Comparison of ENCODE assay signal across 9 cellular contexts in the genomic region with DNA sequence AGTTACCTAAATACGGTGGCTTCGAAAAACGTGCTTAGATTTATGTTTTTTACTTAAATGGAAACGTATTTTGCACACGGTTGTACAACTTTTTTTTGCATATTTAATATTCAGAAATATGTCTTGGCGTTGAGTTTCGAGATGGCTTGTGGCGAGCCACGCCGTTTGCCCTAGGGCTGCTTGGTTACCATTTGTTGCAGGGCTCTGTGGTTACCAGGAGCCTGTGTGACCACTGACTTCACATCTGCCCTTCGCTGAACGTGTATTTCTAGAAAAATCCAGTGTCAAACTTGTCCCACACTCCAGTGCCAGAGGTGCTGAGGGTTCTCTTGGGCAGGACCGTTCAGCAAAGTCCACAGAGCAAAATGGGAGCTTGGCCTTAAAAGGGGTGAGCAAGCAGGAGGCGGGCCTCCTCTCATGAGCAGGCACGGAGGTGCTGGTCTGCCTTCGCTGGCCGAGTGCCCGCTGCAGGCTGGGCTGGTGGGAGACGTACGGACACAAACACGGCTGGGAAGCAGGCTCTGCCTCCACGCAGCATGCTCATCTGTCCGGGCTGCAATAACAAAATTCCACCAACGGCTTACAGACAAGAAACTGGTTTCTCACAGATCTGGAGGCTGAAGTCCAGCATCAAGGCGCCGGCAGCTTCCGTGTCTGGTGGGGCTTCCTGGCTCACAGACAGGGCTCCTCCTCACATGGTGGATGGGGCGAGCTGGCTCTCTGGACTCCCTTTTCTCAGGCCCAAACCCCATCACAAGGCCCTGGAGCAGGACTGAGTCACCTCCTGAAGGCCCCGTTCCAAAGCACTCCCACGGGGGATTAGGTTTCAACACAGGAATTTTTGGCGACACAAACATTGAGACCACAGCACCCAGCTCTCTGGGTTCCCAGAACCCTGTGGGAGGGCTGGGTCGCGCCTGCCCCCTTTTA. TPM values are rescaled to one million over a fixed set of nuclear protein-coding genes. Genes with fewer than 3 reads are reported as not detected.
DNase-seq lines count a peak whose midpoint lies in the region; ATAC-seq and TF ChIP-seq lines count a peak whose summit lies in the region.
"Had no signal": no experiment of that assay in that cellular context is flagged by ENCODE, and none has a peak within 500 bp of the region (broad histone marks: within the 10 kb centered on the region; RNA-seq: fewer than 3 reads in every experiment).

No MANE protein-coding gene starts in this region.

- peaks cover 7% of the 10 kb centered on the region for H4K20me1 ChIP-seq in osteoblast (ENCODE audit: insufficient read depth, low read length)

- peaks cover 2% of the 10 kb centered on the region; the same call in 1 of the 2 replicates for H3K9me3 ChIP-seq in MG63
- H3K9me3 ChIP-seq in osteoblast (ENCODE audit: low read depth, low read length): no peaks in the 10 kb centered on the region
- H3K9me3 ChIP-seq in colonic mucosa: no peaks in the 10 kb centered on the region
- H3K9me3 ChIP-seq: neutrophil had no signal

- H3K27me3 ChIP-seq in MG63: no peaks in the 10 kb centered on the region
- no peaks in the 10 kb centered on the region for H3K27me3 ChIP-seq in osteoblast (ENCODE audit: insufficient read depth, low read length)
- H3K27me3 ChIP-seq in colonic mucosa: no peaks in the 10 kb centered on the region
- H3K27me3 ChIP-seq: foreskin keratinocyte had no signal

- H3K4me1 ChIP-seq in osteoblast (ENCODE audit: insufficient read depth, low read length) (peaks cover 56% of the 10 kb centered on the region), colonic mucosa (peaks cover 4% of the 10 kb centered on the region)
- H3K4me1 ChIP-seq: foreskin keratinocyte had no signal

- intact Hi-C loops in colonic mucosa (cut with DNase I): no loop called here

- in situ Hi-C loops in astrocyte of the cerebellum (cut with HindIII; ENCODE audit: low sequenced_read_pairs): no loop called here

- ATAC-seq in GM19455 (IDR thresholded peaks at IDR 0.05; ENCODE audit: unreplicated experiment): no peak
- ATAC-seq: foreskin keratinocyte had no signal

- peaks cover 24% of the 10 kb centered on the region for H3K79me2 ChIP-seq in osteoblast (ENCODE audit: insufficient read depth, low read length)

- DNase-seq in GM03348 (ENCODE audit: low spot score) (peak; percentile 67), MG63 (peak; percentile 100), astrocyte of the cerebellum (ENCODE audit: low read depth) (peak; percentile 66), osteoblast (ENCODE audit: insufficient read length, low spot score, missing footprints) (peak; percentile 94), cerebellar nuclear complex (lab: John Stamatoyannopoulos, UW) (no peak), colonic mucosa (no peak)
- DNase-seq: foreskin keratinocyte had no signal

- TF ChIP-seq CTCF in astrocyte of the cerebellum (IDR thresholded peaks at IDR 0.05; ENCODE audit: low read depth, low read length, missing control alignments) (no peak), osteoblast (IDR thresholded peaks at IDR 0.05; ENCODE audit: extremely low read depth, low read depth, low read length) (no peak), colonic mucosa (IDR thresholded peaks at IDR 0.05) (no peak)

- H2AFZ ChIP-seq in osteoblast (ENCODE audit: low read length): peak overlapping the region; percentile 43

- no peak overlapping the region for H3K9ac ChIP-seq in colonic mucosa (ENCODE audit: low read depth in 2 of 2, low read length in 2 of 2)

- H3K4me3 ChIP-seq in MG63 (peak overlapping the region; percentile 2; the same call in 1 of the 2 replicates), astrocyte of the cerebellum (ENCODE audit: low read depth, low read length) (no peak overlapping the region), osteoblast (ENCODE audit: insufficient read depth, low read length) (peak overlapping the region; percentile 6), colonic mucosa (no peak overlapping the region)

- H3K36me3 ChIP-seq in MG63 (peaks cover 39% of the 10 kb centered on the region), osteoblast (ENCODE audit: insufficient read depth, low read length) (peaks cover 19% of the 10 kb centered on the region), colonic mucosa (no peaks in the 10 kb centered on the region)

- peak overlapping the region; percentile 4 for H3K4me2 ChIP-seq in osteoblast (ENCODE audit: insufficient read depth, low read length)

- peak overlapping the region; percentile 90 for H3K27ac ChIP-seq in osteoblast (ENCODE audit: low read depth, low read length)
- H3K27ac ChIP-seq in colonic mucosa: no peak overlapping the region
- H3K27ac ChIP-seq: foreskin keratinocyte, neutrophil had no signal

RNA-seq across cellular contexts. Expression of gene MRPL36, which starts 5.4 kb away (rescaled TPM):
- total RNA-seq in MG63 (2014; rRNA removed; shearing (Covaris generic); ENCODE audit: low replicate concordance): 188 and 248 TPM in 2 replicates
- total RNA-seq in osteoblast (35.1 and 35.7 TPM in 2 replicates), colonic mucosa (10 to 100 TPM; 33.0 to 56.3 TPM)

RNA-seq across cellular contexts. Expression of gene NDUFS6, which starts 7.0 kb away (rescaled TPM):
- total RNA-seq in MG63 (2014; rRNA removed; shearing (Covaris generic); ENCODE audit: low replicate concordance): 172 and 215 TPM in 2 replicates
- total RNA-seq in osteoblast: 19.2 and 23.9 TPM in 2 replicates
- total RNA-seq in colonic mucosa: 10 to 100 TPM; 43.2 to 70.7 TPM

Comparison
In these comparisons a context has a peak if more than half of its experiments do, and no peak if none do; other contexts are left out.
1. DNase-seq: peak in GM03348 (single experiment), MG63 (single experiment), astrocyte of the cerebellum (single experiment) and osteoblast (single experiment); none in cerebellar nuclear complex (0 of 2) and colonic mucosa (single experiment).
2. H3K4me3 ChIP-seq: peak in MG63 (single experiment) and osteoblast (single experiment); none in astrocyte of the cerebellum (single experiment) and colonic mucosa (single experiment).